1 cellular context compared by ENCODE assay signal in genomic region chr2:144682248-144682647, GRCh38.
TF ChIP-seq lines count a peak whose summit lies in the region.

No MANE protein-coding gene starts in this region.

TF ChIP-seq in K562, 482 proteins besides CTCF, POLR2A, EP300 and RAD21 (continued from another document and continues in another):
- TF ChIP-seq ZBTB40 (IDR thresholded peaks at IDR 0.05) (no peak), ZBTB40 (CRISPR knock-in tag; IDR thresholded peaks at IDR 0.05) (no peak), ZMIZ1 (IDR thresholded peaks at IDR 0.05; ENCODE audit: low read depth in 2 of 2, low read length in 2 of 2) (no peak), TSC22D4 (tag; IDR thresholded peaks at IDR 0.05) (no peak), RCOR1 (IDR thresholded peaks at IDR 0.05; ENCODE audit: borderline replicate concordance in 1 of 2, low read depth in 2 of 2, low read length in 2 of 2) (peak in 1 of 2 experiments; percentile 81; a peak in 1 of 4 replicates), RBM25 (IDR thresholded peaks at IDR 0.05; ENCODE audit: low read depth, low read length, severe bottlenecking) (peak; percentile 7), MAFK (IDR thresholded peaks at IDR 0.05; ENCODE audit: low read length) (peak; percentile 37; the same call in 1 of the 2 replicates), CCNT2 (IDR thresholded peaks at IDR 0.05; ENCODE audit: borderline replicate concordance, extremely low read depth, insufficient read length, low read depth, low read length) (peak; percentile 17), TAF15 (IDR thresholded peaks at IDR 0.05; ENCODE audit: low read depth, low read length) (no peak), ZNF511 (CRISPR knock-in tag; IDR thresholded peaks at IDR 0.05) (no peak), SMARCE1 (IDR thresholded peaks at IDR 0.05) (0 out of 2 replicates have a peak, but pooled peaks have one; percentile 29), SRSF3 (IDR thresholded peaks at IDR 0.05; ENCODE audit: insufficient read depth, low read length) (no peak), ZNF696 (CRISPR knock-in tag; conservative IDR thresholded peaks at IDR 0.05) (no peak), ARID3B (CRISPR knock-in tag; IDR thresholded peaks at IDR 0.05; ENCODE audit: borderline replicate concordance) (no peak), FOXP4 (CRISPR knock-in tag; IDR thresholded peaks at IDR 0.05; ENCODE audit: borderline replicate concordance) (no peak), POLR2AphosphoS5 (IDR thresholded peaks at IDR 0.05; ENCODE audit: control insufficient read depth, insufficient read depth, low read depth, low read length) (no peak), C11orf30 (IDR thresholded peaks at IDR 0.05; ENCODE audit: low read depth) (peak; percentile 67), ZNF277 (CRISPR knock-in tag; IDR thresholded peaks at IDR 0.05; ENCODE audit: borderline replicate concordance) (no peak), FOXA1 (IDR thresholded peaks at IDR 0.05; ENCODE audit: borderline replicate concordance) (no peak), GABPA (tag; conservative IDR thresholded peaks at IDR 0.05; ENCODE audit: low read depth) (no peak), ETV6 (IDR thresholded peaks at IDR 0.05; ENCODE audit: borderline replicate concordance in 1 of 2, low read depth in 2 of 2, low read length in 1 of 2) (no peak), ETV6 (CRISPR knock-in tag; IDR thresholded peaks at IDR 0.05; ENCODE audit: borderline replicate concordance) (no peak), MCM3 (IDR thresholded peaks at IDR 0.05) (no peak), GATA2 (CRISPR knock-in tag; IDR thresholded peaks at IDR 0.05) (no peak), MAX (CRISPR knock-in tag; IDR thresholded peaks at IDR 0.05) (no peak), ATF7 (IDR thresholded peaks at IDR 0.05) (peak; percentile 12; the same call in 1 of the 2 replicates), FOXO4 (CRISPR knock-in tag; IDR thresholded peaks at IDR 0.05) (no peak), ZBTB1 (CRISPR knock-in tag; IDR thresholded peaks at IDR 0.05; ENCODE audit: borderline replicate concordance, low read depth) (no peak), GTF2F1 (IDR thresholded peaks at IDR 0.05; ENCODE audit: low read depth, low read length) (no peak), ATF2 (CRISPR knock-in tag; IDR thresholded peaks at IDR 0.05) (no peak), STAG1 (CRISPR knock-in tag; IDR thresholded peaks at IDR 0.05; ENCODE audit: borderline replicate concordance) (no peak), CREB1 (IDR thresholded peaks at IDR 0.05) (no peak), CREB1 (CRISPR knock-in tag; IDR thresholded peaks at IDR 0.05) (no peak), HIVEP1 (CRISPR knock-in tag; IDR thresholded peaks at IDR 0.05) (no peak), ZNF583 (CRISPR knock-in tag; IDR thresholded peaks at IDR 0.05) (no peak), ARID1B (IDR thresholded peaks at IDR 0.05) (peak; percentile 55)
